In the genomic region with DNA sequence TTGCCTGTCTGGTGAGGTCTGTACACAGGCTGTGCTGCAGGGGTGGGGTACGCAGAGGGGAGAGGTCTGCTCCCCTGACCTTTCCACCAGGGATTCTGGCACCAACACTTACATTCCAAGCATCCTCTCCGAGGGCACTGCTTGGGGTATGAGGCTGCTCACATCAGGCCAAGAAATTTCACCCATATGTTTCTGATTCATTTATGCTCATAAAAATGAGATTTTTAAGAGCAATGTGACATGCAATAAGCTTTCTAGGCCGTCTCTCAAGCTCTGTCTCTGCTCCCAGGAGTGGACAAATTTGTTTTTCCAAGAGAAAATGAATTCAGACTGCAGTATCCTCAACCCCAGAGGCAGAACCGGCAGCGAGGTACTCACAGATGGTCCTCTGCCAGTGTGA, we compare ENCODE assay signal across 19 cellular contexts.
A peak's percentile ranks its signal among the peaks of the same experiment; 100 is the strongest.
DNase-seq lines count a peak whose midpoint lies in the region; TF ChIP-seq lines count a peak whose summit lies in the region.
"Had no signal": no experiment of that assay in that cellular context is flagged by ENCODE, and none has a peak within 500 bp of the region (broad histone marks: within the 10 kb centered on the region; RNA-seq: fewer than 3 reads in every experiment).

No MANE protein-coding gene starts in this region.

- WGBS in esophagus muscularis mucosa, result 42% methylated on average over 5 of the region's 5 CpGs
- 55% methylated on average over 5 of the region's 5 CpGs for WGBS in hepatocyte (ENCODE audit: low lambda C conversion rate, missing lambda C conversion rate)
- 49% methylated on average over 5 of the region's 5 CpGs for WGBS in mammary epithelial cell (ENCODE audit: low coverage, missing lambda C conversion rate)

- H3K4me1 ChIP-seq in esophagus muscularis mucosa, result no peaks in the 10 kb centered on the region
- peaks cover 11% of the 10 kb centered on the region for H3K4me1 ChIP-seq in hepatocyte (ENCODE audit: insufficient read depth)
- no peaks in the 10 kb centered on the region for H3K4me1 ChIP-seq in mammary epithelial cell (ENCODE audit: insufficient read depth, low read length)
- H3K4me1 ChIP-seq: BLaER1 had no signal

- intact Hi-C loops in esophagus muscularis mucosa (cut with DNase I) (no loop called here), mammary epithelial cell (cut with micrococcal nuclease) (no loop called here)

- no peak for TF ChIP-seq CTCF in AG09309 (IDR thresholded peaks at IDR 0.05; ENCODE audit: control insufficient read depth, insufficient read depth, low read depth, low read length, missing control alignments)
- no peak for TF ChIP-seq CTCF in esophagus muscularis mucosa (IDR thresholded peaks at IDR 0.05)
- TF ChIP-seq CTCF in hepatocyte (IDR thresholded peaks at IDR 0.05; ENCODE audit: poor library complexity), result no peak
- no peak for TF ChIP-seq CTCF in mammary epithelial cell (conservative IDR thresholded peaks at IDR 0.05 in 1 of 2, IDR thresholded peaks at IDR 0.05 in 1 of 2; ENCODE audit: extremely low read depth in 1 of 2, insufficient read depth in 1 of 2, low read depth in 1 of 2, low read length in 2 of 2)
- no peak for TF ChIP-seq CTCF in GM13976 (IDR thresholded peaks at IDR 0.05; ENCODE audit: borderline replicate concordance, control extremely low read depth, extremely low read depth, insufficient read depth, missing control alignments)

- H3K27me3 ChIP-seq in esophagus muscularis mucosa (peaks cover 0 to 30% (median 0%) of the 10 kb centered on the region in 4 donors), hepatocyte (no peaks in the 10 kb centered on the region), mammary epithelial cell (ENCODE audit: insufficient read depth, low read length) (no peaks in the 10 kb centered on the region)
- H3K27me3 ChIP-seq: BLaER1 had no signal

- DNase-seq in AG09309 (ENCODE audit: low read depth) (peak; percentile 21), AG20443 (ENCODE audit: low spot score) (peak; percentile 21), esophagus muscularis mucosa (ENCODE audit: extremely low spot score) (peak; percentile 53), hepatocyte (ENCODE audit: low spot score) (no peak), NCI-H2107 (lab: John Stamatoyannopoulos, UW) (no peak), NCI-H345 treated with DMSO at 0.1 percent for 48 hours (lab: John Stamatoyannopoulos, UW; ENCODE audit: unreplicated experiment) (no peak), mammary epithelial cell (no peak), GM13976 (ENCODE audit: low spot score) (no peak)
- DNase-seq: Caco-2; CD4-positive, CD25-positive, alpha-beta regulatory T cell; CD8-positive, alpha-beta T cell; DMS153; DND-41; GOT3; HFFc6 had no signal

- H3K36me3 ChIP-seq in esophagus muscularis mucosa, result no peaks in the 10 kb centered on the region
- no peaks in the 10 kb centered on the region for H3K36me3 ChIP-seq in hepatocyte (replicated peaks; ENCODE audit: insufficient read depth, low read depth)
- no peaks in the 10 kb centered on the region for H3K36me3 ChIP-seq in mammary epithelial cell (ENCODE audit: insufficient read depth, low read length)
- H3K36me3 ChIP-seq: BLaER1, HAP-1 had no signal

- H3K79me2 ChIP-seq in hepatocyte (no peaks in the 10 kb centered on the region), mammary epithelial cell (ENCODE audit: insufficient read depth, low read length) (no peaks in the 10 kb centered on the region)

- H3K4me2 ChIP-seq in hepatocyte (no peak overlapping the region), mammary epithelial cell (ENCODE audit: insufficient read depth, low read depth, low read length) (no peak overlapping the region)
- H3K4me2 ChIP-seq: BLaER1 had no signal

- no TSS peak for BruUV-seq in mammary epithelial cell (replicated peaks; lab: Mats Ljungman, UMichigan)

- CTCF ChIA-PET in mammary epithelial cell (lab: Charles Lee; ENCODE audit: low non-redundant PET), result no interaction called here

- in situ Hi-C loops in mammary epithelial cell (cut with MboI; ENCODE audit: low sequenced_read_pairs in 2 of 2), result no loop called here
- in situ Hi-C loops in GM13976 (cut with MboI; ENCODE audit: low sequenced_read_pairs, unreplicated experiment), result no loop called here

- no peak for TF ChIP-seq EP300 in esophagus muscularis mucosa (IDR thresholded peaks at IDR 0.05)

- H3K9ac ChIP-seq in mammary epithelial cell (ENCODE audit: insufficient read depth, low read length), result no peak overlapping the region
- H3K9ac ChIP-seq: BLaER1 had no signal

- H3K4me3 ChIP-seq in AG09309 (ENCODE audit: control insufficient read depth, low read depth, low read length) (no peak overlapping the region), esophagus muscularis mucosa (no peak overlapping the region), hepatocyte (no peak overlapping the region), mammary epithelial cell (replicated peaks in 1 of 3; ENCODE audit: insufficient read depth in 1 of 3, low read depth in 2 of 3, low read length in 3 of 3) (no peak overlapping the region)
- H3K4me3 ChIP-seq: BLaER1, GM12878, HAP-1 had no signal

- dilution Hi-C loops in mammary epithelial cell (cut with HindIII; ENCODE audit: low sequenced_read_pairs), result no loop called here

- no peak for TF ChIP-seq POLR2A in esophagus muscularis mucosa (IDR thresholded peaks at IDR 0.05; ENCODE audit: low read depth)

- H3K9me3 ChIP-seq in esophagus muscularis mucosa (no peaks in the 10 kb centered on the region), hepatocyte (ENCODE audit: low read depth) (no peaks in the 10 kb centered on the region), mammary epithelial cell (replicated peaks; ENCODE audit: insufficient read depth, low read length) (no peaks in the 10 kb centered on the region)
- H3K9me3 ChIP-seq: BLaER1, Caco-2, HAP-1 had no signal

- H4K20me1 ChIP-seq in hepatocyte (ENCODE audit: insufficient read depth, poor library complexity, severe bottlenecking), result no peaks in the 10 kb centered on the region
- H4K20me1 ChIP-seq in mammary epithelial cell (ENCODE audit: insufficient read depth, low read length), result no peaks in the 10 kb centered on the region
- H4K20me1 ChIP-seq: BLaER1 had no signal

- H2AFZ ChIP-seq in hepatocyte (no peak overlapping the region), mammary epithelial cell (ENCODE audit: low read depth, low read length) (no peak overlapping the region)

- H3K27ac ChIP-seq in esophagus muscularis mucosa (replicated peaks in 1 of 4) (no peak overlapping the region), hepatocyte (peak overlapping the region; percentile 21), mammary epithelial cell (ENCODE audit: insufficient read depth, low read depth, low read length) (no peak overlapping the region)
- H3K27ac ChIP-seq: BLaER1, C4-2B had no signal

- no peaks in the 10 kb centered on the region for H3K9me2 ChIP-seq in hepatocyte (replicated peaks; ENCODE audit: insufficient read depth)

Comparison
In these comparisons a context has a peak if more than half of its experiments do, and no peak if none do; other contexts are left out.
1. DNase-seq: peak in AG09309 (single experiment), AG20443 (single experiment) and esophagus muscularis mucosa (single experiment); none in hepatocyte (single experiment), NCI-H2107 (single experiment), NCI-H345 treated with DMSO at 0.1 percent for 48 hours (single experiment), mammary epithelial cell (single experiment) and GM13976 (single experiment).